ENCODE assay signal across 20 cellular contexts in the genomic region with DNA sequence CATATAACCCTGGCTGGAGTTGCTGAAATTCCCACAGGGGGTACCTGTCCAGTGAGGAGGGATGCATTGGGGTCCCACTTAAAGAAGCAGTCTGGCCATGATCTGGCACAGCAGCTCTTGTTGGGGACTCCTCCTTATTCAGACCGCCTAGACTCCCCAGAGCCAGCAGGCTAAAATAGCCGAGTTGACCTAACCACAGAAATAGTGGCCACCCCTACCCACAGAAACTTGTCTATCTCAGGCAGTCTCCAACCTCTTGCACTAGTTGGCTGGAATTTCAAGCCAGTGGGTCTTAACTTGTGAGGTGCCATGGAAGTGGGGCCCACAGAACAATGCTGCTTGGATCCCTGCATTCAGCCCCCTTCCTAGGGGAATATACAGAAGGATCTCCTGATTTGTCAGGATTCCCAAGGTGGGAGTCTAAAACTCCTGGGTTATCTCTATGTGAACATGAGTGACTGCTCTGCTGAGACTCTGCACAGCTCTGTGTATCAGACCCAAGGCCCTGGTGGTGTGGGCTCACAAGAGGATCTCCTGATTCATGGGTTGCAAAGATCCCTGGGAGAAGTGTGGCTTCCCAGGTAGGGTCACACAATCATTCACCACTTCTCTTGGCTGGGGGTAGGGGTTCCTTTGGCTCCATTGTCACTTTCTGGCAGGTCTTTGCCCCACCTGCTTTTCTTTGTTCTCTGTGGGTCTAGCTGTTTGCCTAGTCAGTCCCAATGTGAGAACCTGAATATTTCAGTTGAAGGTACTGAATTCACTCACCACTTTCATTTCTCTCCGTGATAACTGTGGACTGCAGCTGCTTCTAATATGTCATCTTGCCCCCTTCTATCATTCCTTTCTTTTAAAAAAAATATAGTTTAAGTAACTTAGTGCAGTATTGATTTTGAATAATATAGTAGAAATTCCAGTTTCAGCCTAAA.
DNase-seq lines count a peak whose midpoint lies in the region; ATAC-seq and TF ChIP-seq lines count a peak whose summit lies in the region.
"Had no signal": no experiment of that assay in that cellular context is flagged by ENCODE, and none has a peak within 500 bp of the region (broad histone marks: within the 10 kb centered on the region; RNA-seq: fewer than 3 reads in every experiment).

No MANE protein-coding gene starts in this region.

- no peak overlapping the region for H3K27ac ChIP-seq in breast epithelium
- H3K27ac ChIP-seq: left ventricle myocardium inferior, parathyroid adenoma, skin epidermis, tibial artery had no signal

- peak; percentile 90 for ATAC-seq in GM18870 (IDR thresholded peaks at IDR 0.05; ENCODE audit: unreplicated experiment)
- peak; percentile 63 for ATAC-seq in GM21526 (IDR thresholded peaks at IDR 0.05; ENCODE audit: low FRiP score, unreplicated experiment)
- peak; percentile 79 for ATAC-seq in HG02973 (IDR thresholded peaks at IDR 0.05; ENCODE audit: unreplicated experiment)
- ATAC-seq in HG03565 (IDR thresholded peaks at IDR 0.05; ENCODE audit: unreplicated experiment): peak; percentile 89
- no peak for ATAC-seq in left colon

- H3K27me3 ChIP-seq in breast epithelium: no peaks in the 10 kb centered on the region
- H3K27me3 ChIP-seq: tibial artery had no signal

- no peaks in the 10 kb centered on the region for H3K36me3 ChIP-seq in breast epithelium
- H3K36me3 ChIP-seq: left ventricle myocardium inferior, tibial artery had no signal

- TF ChIP-seq POLR2A in breast epithelium (IDR thresholded peaks at IDR 0.05): no peak

- TF ChIP-seq CTCF in breast epithelium (IDR thresholded peaks at IDR 0.05): no peak

- H3K4me1 ChIP-seq in breast epithelium: no peaks in the 10 kb centered on the region
- H3K4me1 ChIP-seq: left ventricle myocardium inferior, parathyroid adenoma, tibial artery had no signal

- intact Hi-C loops in left colon (cut with DNase I, micrococcal nuclease) (no loop called here), breast epithelium (cut with DNase I; ENCODE audit: low total_unique reads) (no loop called here)

- DNase-seq in kidney tubule cell (ENCODE audit: low spot score) (no peak), left colon (no peak), NCI-H524 (lab: John Stamatoyannopoulos, UW) (no peak), breast epithelium (ENCODE audit: low spot score in 2 of 2) (no peak)
- DNase-seq: activated effector memory CD4-positive, alpha-beta T cell treated with Interleukin-2 at 50 U/mL for 16 hours; amniotic stem cell; endodermal cell; H9; KBM-7; left ventricle myocardium inferior; NCI-H1092 treated with DMSO at 0.1 percent for 48 hours; NCI-H2171 treated with DMSO at 0.1 percent for 48 hours; SW 1271; tibial artery had no signal

- H3K9me3 ChIP-seq in breast epithelium: no peaks in the 10 kb centered on the region
- H3K9me3 ChIP-seq: left ventricle myocardium inferior, tibial artery had no signal

- H3K4me3 ChIP-seq in breast epithelium: no peak overlapping the region
- H3K4me3 ChIP-seq: left ventricle myocardium inferior, skin epidermis, tibial artery had no signal
